In genomic region chr7:137820677-137821420, GRCh38 we compare ENCODE assay signal across 9 cellular contexts.
DNase-seq lines count a peak whose midpoint lies in the region; ATAC-seq lines count a peak whose summit lies in the region.
"Had no signal": no experiment of that assay in that cellular context is flagged by ENCODE, and none has a peak within 500 bp of the region (broad histone marks: within the 10 kb centered on the region; RNA-seq: fewer than 3 reads in every experiment).

No MANE protein-coding gene starts in this region.

- no peaks in the 10 kb centered on the region for H3K36me3 Mint-ChIP-seq in stimulated activated effector memory CD8-positive, alpha-beta T cell treated with anti-CD3 and anti-CD28 coated beads, Interleukin-12 subunit alpha, Interleukin-12 subunit beta, amount 100 ng/mL, for 72 hours

- H3K4me1 Mint-ChIP-seq in stimulated activated effector memory CD8-positive, alpha-beta T cell treated with anti-CD3 and anti-CD28 coated beads, Interleukin-12 subunit alpha, Interleukin-12 subunit beta, amount 100 ng/mL, for 72 hours = no peaks in the 10 kb centered on the region
- H3K4me1 Mint-ChIP-seq: central memory CD8-positive, alpha-beta T cell had no signal

- H3K9me3 Mint-ChIP-seq in stimulated activated effector memory CD8-positive, alpha-beta T cell treated with anti-CD3 and anti-CD28 coated beads, Interleukin-12 subunit alpha, Interleukin-12 subunit beta, amount 100 ng/mL, for 72 hours = no peaks in the 10 kb centered on the region
- H3K9me3 Mint-ChIP-seq: central memory CD8-positive, alpha-beta T cell had no signal

- H3K27ac Mint-ChIP-seq in stimulated activated effector memory CD8-positive, alpha-beta T cell treated with anti-CD3 and anti-CD28 coated beads, Interleukin-12 subunit alpha, Interleukin-12 subunit beta, amount 100 ng/mL, for 72 hours = no peak overlapping the region

- peak; percentile 76 for ATAC-seq in HG03025 (IDR thresholded peaks at IDR 0.05; ENCODE audit: low FRiP score, unreplicated experiment)
- no peak for ATAC-seq in stimulated activated effector memory CD8-positive, alpha-beta T cell treated with anti-CD3 and anti-CD28 coated beads, Interleukin-12 subunit alpha, Interleukin-12 subunit beta, amount 100 ng/mL, for 72 hours
- no peak for ATAC-seq in GM21526 (IDR thresholded peaks at IDR 0.05; ENCODE audit: low FRiP score, unreplicated experiment)

- no peak overlapping the region for H3K4me3 Mint-ChIP-seq in stimulated activated effector memory CD8-positive, alpha-beta T cell treated with anti-CD3 and anti-CD28 coated beads, Interleukin-12 subunit alpha, Interleukin-12 subunit beta, amount 100 ng/mL, for 72 hours
- H3K4me3 Mint-ChIP-seq: central memory CD8-positive, alpha-beta T cell had no signal

- peak; percentile 20 for DNase-seq in GM04503 (ENCODE audit: low read depth)
- DNase-seq in amniotic epithelial cell (ENCODE audit: low read depth) = peak; percentile 39
- peak; percentile 74 for DNase-seq in iPS-NIHi7 (ENCODE audit: extremely low spot score)
- no peak for DNase-seq in CD1c-positive myeloid dendritic cell (ENCODE audit: extremely low spot score)
- DNase-seq in stimulated activated effector memory CD8-positive, alpha-beta T cell treated with anti-CD3 and anti-CD28 coated beads, Interleukin-12 subunit alpha, Interleukin-12 subunit beta, amount 100 ng/mL, for 72 hours (ENCODE audit: low spot score in 2 of 2) = no peak
- no peak for DNase-seq in stimulated activated CD4-positive, alpha-beta T cell treated with anti-CD3 and anti-CD28 coated beads, Interleukin-15, amount 100 ng/mL, for 24 hours

Comparison
In these comparisons a context has a peak if more than half of its experiments do, and no peak if none do; other contexts are left out.
1. DNase-seq: peak in GM04503 (single experiment), amniotic epithelial cell (single experiment) and iPS-NIHi7 (single experiment); none in CD1c-positive myeloid dendritic cell (single experiment), stimulated activated effector memory CD8-positive, alpha-beta T cell treated with anti-CD3 and anti-CD28 coated beads, Interleukin-12 subunit alpha, Interleukin-12 subunit beta, amount 100 ng/mL, for 72 hours (0 of 2) and stimulated activated CD4-positive, alpha-beta T cell treated with anti-CD3 and anti-CD28 coated beads, Interleukin-15, amount 100 ng/mL, for 24 hours (single experiment).